10 cellular contexts compared by ENCODE assay signal in genomic region chr2:175169191-175169590, GRCh38. TPM values are rescaled to one million over a fixed set of nuclear protein-coding genes. Genes with fewer than 3 reads are reported as not detected.
DNase-seq lines count a peak whose midpoint lies in the region; ATAC-seq and TF ChIP-seq lines count a peak whose summit lies in the region.
"Had no signal": no experiment of that assay in that cellular context is flagged by ENCODE, and none has a peak within 500 bp of the region (broad histone marks: within the 10 kb centered on the region; RNA-seq: fewer than 3 reads in every experiment).

No MANE protein-coding gene starts in this region.

- no peaks in the 10 kb centered on the region for H3K9me3 ChIP-seq in upper lobe of left lung

- no peaks in the 10 kb centered on the region for H3K9me3 Mint-ChIP-seq in activated naive CD4-positive, alpha-beta T cell treated with anti-CD3 and anti-CD28 coated beads, Interleukin-2, amount 10 ng/mL, durations not matched to agents 7 days and 5 days
- no peaks in the 10 kb centered on the region for H3K9me3 Mint-ChIP-seq in activated CD4-positive, alpha-beta memory T cell treated with anti-CD3 and anti-CD28 coated beads, Interleukin-2, amount 10 ng/mL, durations not matched to agents 7 days and 5 days
- H3K9me3 Mint-ChIP-seq: effector memory CD8-positive, alpha-beta T cell had no signal

- peak overlapping the region; percentile 47 for H3K27ac Mint-ChIP-seq in activated naive CD4-positive, alpha-beta T cell treated with anti-CD3 and anti-CD28 coated beads, Interleukin-2, amount 10 ng/mL, durations not matched to agents 7 days and 5 days
- H3K27ac Mint-ChIP-seq in activated CD4-positive, alpha-beta memory T cell treated with anti-CD3 and anti-CD28 coated beads, Interleukin-2, amount 10 ng/mL, durations not matched to agents 7 days and 5 days = peak overlapping the region; percentile 61

- no peaks in the 10 kb centered on the region for H3K27me3 Mint-ChIP-seq in activated naive CD4-positive, alpha-beta T cell treated with anti-CD3 and anti-CD28 coated beads, Interleukin-2, amount 10 ng/mL, durations not matched to agents 7 days and 5 days
- H3K27me3 Mint-ChIP-seq in activated CD4-positive, alpha-beta memory T cell treated with anti-CD3 and anti-CD28 coated beads, Interleukin-2, amount 10 ng/mL, durations not matched to agents 7 days and 5 days = no peaks in the 10 kb centered on the region
- H3K27me3 Mint-ChIP-seq: effector memory CD8-positive, alpha-beta T cell had no signal

- no peak for TF ChIP-seq EP300 in upper lobe of left lung (IDR thresholded peaks at IDR 0.05)

- CTCF ChIA-PET in activated naive CD4-positive, alpha-beta T cell treated with anti-CD3 and anti-CD28 coated beads, Interleukin-2, amount 10 ng/mL, durations not matched to agents 7 days and 5 days (lab: Charles Lee) = no interaction called here
- CTCF ChIA-PET in activated CD4-positive, alpha-beta memory T cell treated with anti-CD3 and anti-CD28 coated beads, Interleukin-2, amount 10 ng/mL, durations not matched to agents 7 days and 5 days (lab: Charles Lee) = interaction anchor here (0.9 to 1.3 kb wide), 3 partner anchors 9 to 17 kb away, joined by 3 to 4 read pairs (median 3); no protein-coding TSS in a partner anchor

- H3K4me3 ChIP-seq in kidney epithelial cell (ENCODE audit: low read depth, low read length) (peak overlapping the region; percentile 74), upper lobe of left lung (peak overlapping the region in 3 of 4 donors; percentile 66 to 93 (median 70))

- H3K27me3 ChIP-seq in kidney epithelial cell (ENCODE audit: control insufficient read depth, insufficient read depth, low read length) (no peaks in the 10 kb centered on the region), upper lobe of left lung (no peaks in the 10 kb centered on the region)

- peaks cover 17% of the 10 kb centered on the region for H3K36me3 Mint-ChIP-seq in activated naive CD4-positive, alpha-beta T cell treated with anti-CD3 and anti-CD28 coated beads, Interleukin-2, amount 10 ng/mL, durations not matched to agents 7 days and 5 days
- H3K36me3 Mint-ChIP-seq in activated CD4-positive, alpha-beta memory T cell treated with anti-CD3 and anti-CD28 coated beads, Interleukin-2, amount 10 ng/mL, durations not matched to agents 7 days and 5 days (ENCODE audit: low read depth) = peaks cover 36% of the 10 kb centered on the region

- no peak for TF ChIP-seq POLR2A in upper lobe of left lung (IDR thresholded peaks at IDR 0.05)

- POLR2A ChIA-PET in activated CD4-positive, alpha-beta memory T cell treated with anti-CD3 and anti-CD28 coated beads, Interleukin-2, amount 10 ng/mL, durations not matched to agents 7 days and 5 days (lab: Charles Lee) = interaction anchor here (0.8 to 1.4 kb wide), 15 partner anchors 9 to 576 kb away, joined by 3 to 73 read pairs (median 4); partner anchors contain the start of genes ATP5MC3 and WIPF1

- peaks cover 0 to 28% (median 20%) of the 10 kb centered on the region in 4 donors for H3K4me1 ChIP-seq in upper lobe of left lung

- WGBS in upper lobe of left lung, 2 donors = 50 to 55% methylated on average over 3 of the region's 3 CpGs

- DNase-seq in activated naive CD4-positive, alpha-beta T cell treated with anti-CD3 and anti-CD28 coated beads, Interleukin-2, amount 10 ng/mL, durations not matched to agents 7 days and 5 days = no peak
- no peak for DNase-seq in activated naive CD4-positive, alpha-beta T cell (lab: John Stamatoyannopoulos, UW)
- no peak for DNase-seq in activated CD4-positive, alpha-beta memory T cell treated with anti-CD3 and anti-CD28 coated beads, Interleukin-2, amount 10 ng/mL, durations not matched to agents 7 days and 5 days
- DNase-seq in kidney epithelial cell (ENCODE audit: low read depth) = no peak
- DNase-seq in upper lobe of left lung = no peak
- DNase-seq in NCI-H1694 treated with DMSO at 0.1 percent for 48 hours (lab: John Stamatoyannopoulos, UW) = no peak
- no peak for DNase-seq in NCI-H146 (lab: John Stamatoyannopoulos, UW)
- DNase-seq: COR-L47; effector memory CD8-positive, alpha-beta T cell had no signal

- no peak for TF ChIP-seq CTCF in kidney epithelial cell (IDR thresholded peaks at IDR 0.05; ENCODE audit: insufficient read depth, low read length, poor library complexity, severe bottlenecking)
- TF ChIP-seq CTCF in upper lobe of left lung (IDR thresholded peaks at IDR 0.05) = no peak

- ATAC-seq in upper lobe of left lung (ENCODE audit: low FRiP score in 2 of 2) (no peak), HG03469 (IDR thresholded peaks at IDR 0.05; ENCODE audit: unreplicated experiment) (no peak)

- H3K4me1 Mint-ChIP-seq in activated naive CD4-positive, alpha-beta T cell treated with anti-CD3 and anti-CD28 coated beads, Interleukin-2, amount 10 ng/mL, durations not matched to agents 7 days and 5 days = peaks cover 57% of the 10 kb centered on the region
- peaks cover 60% of the 10 kb centered on the region for H3K4me1 Mint-ChIP-seq in activated CD4-positive, alpha-beta memory T cell treated with anti-CD3 and anti-CD28 coated beads, Interleukin-2, amount 10 ng/mL, durations not matched to agents 7 days and 5 days

- H3K36me3 ChIP-seq in kidney epithelial cell (ENCODE audit: control insufficient read depth, insufficient read depth, low read length) (no peaks in the 10 kb centered on the region), upper lobe of left lung (no peaks in the 10 kb centered on the region)

- H3K4me3 Mint-ChIP-seq in activated naive CD4-positive, alpha-beta T cell treated with anti-CD3 and anti-CD28 coated beads, Interleukin-2, amount 10 ng/mL, durations not matched to agents 7 days and 5 days = peak overlapping the region; percentile 99
- peak overlapping the region; percentile 100 for H3K4me3 Mint-ChIP-seq in activated CD4-positive, alpha-beta memory T cell treated with anti-CD3 and anti-CD28 coated beads, Interleukin-2, amount 10 ng/mL, durations not matched to agents 7 days and 5 days

- H3K27ac ChIP-seq in upper lobe of left lung = peak overlapping the region in 1 of 4 donors; percentile 95

RNA-seq across cellular contexts. Expression of gene ATF2, which starts 1.2 kb away (rescaled TPM):
- total RNA-seq in activated CD4-positive, alpha-beta memory T cell treated with anti-CD3 and anti-CD28 coated beads, Interleukin-2, amount 10 ng/mL, durations not matched to agents 7 days and 5 days = 10 to 100 TPM; 61.4 to 63.6 TPM
- total RNA-seq in kidney epithelial cell (35.1 and 38.9 TPM in 2 replicates), upper lobe of left lung (10 to 100 TPM; 16.6 to 63.4 (median 35.6) TPM)

RNA-seq across cellular contexts. Expression of gene ATP5MC3, which starts 12.3 kb away (rescaled TPM):
- total RNA-seq in activated CD4-positive, alpha-beta memory T cell treated with anti-CD3 and anti-CD28 coated beads, Interleukin-2, amount 10 ng/mL, durations not matched to agents 7 days and 5 days = 100 to 1,000 TPM; 200 to 210 TPM
- 137 and 159 TPM in 2 replicates for total RNA-seq in kidney epithelial cell
- total RNA-seq in upper lobe of left lung = 100 to 1,000 TPM in 3 of 6 donors, 10 to 100 TPM in 3; 14.8 to 164 (median 107) TPM
